ENCODE assay signal across 33 cellular contexts in genomic region chr12:22201101-22201500, GRCh38.
"Had no signal": no experiment of that assay in that cellular context is flagged by ENCODE, and none has a peak within 500 bp of the region (broad histone marks: within the 10 kb centered on the region; RNA-seq: fewer than 3 reads in every experiment).

No MANE protein-coding gene starts in this region.

- H3K4me3 ChIP-seq: MG63 had no signal

- H3K4me2 ChIP-seq: KMS-11 had no signal

- H3K36me3 ChIP-seq: MG63 had no signal

- H3K27ac ChIP-seq: KMS-11 had no signal

- H3K9me3 ChIP-seq: MG63 had no signal

- DNase-seq: KG1, MG63, MM.1S, NCI-H1048, NCI-H1092, NCI-H1092 treated with DMSO at 0.1 percent for 48 hours, NCI-H1105, NCI-H1105 treated with DMSO at 0.1 percent for 48 hours, NCI-H1417, NCI-H1417 treated with DMSO at 0.1 percent for 48 hours, NCI-H1436, NCI-H1436 treated with DMSO at 0.1 percent for 48 hours, NCI-H146, NCI-H1694 treated with DMSO at 0.1 percent for 48 hours, NCI-H187, NCI-H1930, NCI-H2029, NCI-H2029 treated with DMSO at 0.1 percent for 48 hours, NCI-H2081, NCI-H2081 treated with DMSO at 0.1 percent for 48 hours, NCI-H2107, NCI-H2171, NCI-H2171 treated with DMSO at 0.1 percent for 48 hours, NCI-H2227 treated with DMSO at 0.1 percent for 48 hours, NCI-H226, NCI-H345, NCI-H446, NCI-H446 treated with DMSO at 0.1 percent for 48 hours, NCI-H510A, NCI-H510A treated with DMSO at 0.1 percent for 48 hours, NCI-H524, NCI-H524 treated with DMSO at 0.1 percent for 48 hours had no signal

- H3K9ac ChIP-seq: KMS-11 had no signal

- H3K27me3 ChIP-seq: MG63 had no signal
